ENCODE assay signal across 8 cellular contexts in genomic region chr5:73497537-73498056, GRCh38. TPM values are rescaled to one million over a fixed set of nuclear protein-coding genes. Genes with fewer than 3 reads are reported as not detected.
DNase-seq lines count a peak whose midpoint lies in the region; ATAC-seq and TF ChIP-seq lines count a peak whose summit lies in the region.

No MANE protein-coding gene starts in this region.

- H3K27ac ChIP-seq in colonic mucosa = peak overlapping the region; percentile 75

- no peaks in the 10 kb centered on the region for H3K9me3 ChIP-seq in colonic mucosa

- CTCF ChIA-PET in HEK293T (lab: Yijun Ruan, JAX) = no interaction called here

- H3K4me1 ChIP-seq in colonic mucosa = peaks cover 11% of the 10 kb centered on the region

- peaks cover 0 to 35% (median 14%) of the 10 kb centered on the region in 3 donors for H3K36me3 Mint-ChIP-seq in naive thymus-derived CD8-positive, alpha-beta T cell

- H3K27me3 Mint-ChIP-seq in naive thymus-derived CD8-positive, alpha-beta T cell = peaks cover 8 to 20% (median 11%) of the 10 kb centered on the region in 5 donors

- H3K9ac ChIP-seq in colonic mucosa (ENCODE audit: low read depth in 2 of 2, low read length in 2 of 2) = peak overlapping the region; percentile 46 to 93

- POLR2A ChIA-PET in naive thymus-derived CD8-positive, alpha-beta T cell (lab: Charles Lee) = interaction anchor here (0.6 to 4.5 kb wide), 5 partner anchors 10 to 67 kb away, joined by 3 to 36 read pairs (median 4); partner anchors contain the start of genes ANKRA2 and UTP15
- POLR2A ChIA-PET in HEK293T (lab: Yijun Ruan, JAX) = interaction anchor here (0.6 to 3.6 kb wide), 9 partner anchors 10 to 282 kb away, joined by 3 to 14 read pairs (median 7); partner anchors contain the start of genes ANKRA2, FOXD1 and UTP15

- H3K4me3 ChIP-seq in NB4 (ENCODE audit: low read depth, low read length) (peak overlapping the region; percentile 96), colonic mucosa (peak overlapping the region; percentile 87)

- no peaks in the 10 kb centered on the region for H3K9me3 Mint-ChIP-seq in naive thymus-derived CD8-positive, alpha-beta T cell

- H3K4me3 Mint-ChIP-seq in naive thymus-derived CD8-positive, alpha-beta T cell = peak overlapping the region; percentile 92 to 100 (median 98)

- peaks cover 4% of the 10 kb centered on the region for H3K36me3 ChIP-seq in colonic mucosa

- ATAC-seq in naive thymus-derived CD8-positive, alpha-beta T cell = no peak

- H3K4me1 Mint-ChIP-seq in naive thymus-derived CD8-positive, alpha-beta T cell = peaks cover 22 to 49% (median 45%) of the 10 kb centered on the region in 4 donors

- H3K27me3 ChIP-seq in colonic mucosa = no peaks in the 10 kb centered on the region

- TF ChIP-seq POLR2A in NB4 (IDR thresholded peaks at IDR 0.05; ENCODE audit: extremely low read depth, insufficient read length) = no peak

- TF ChIP-seq CTCF in NB4 (IDR thresholded peaks at IDR 0.05; ENCODE audit: low read depth, low read length) (no peak), colonic mucosa (IDR thresholded peaks at IDR 0.05) (no peak)

- DNase-seq in COR-L47 (lab: John Stamatoyannopoulos, UW) (peak; percentile 5), NB4 (ENCODE audit: low read depth) (peak; percentile 15), colonic mucosa (no peak), HEK293T (ENCODE audit: extremely low spot score) (no peak), NCI-H345 (lab: John Stamatoyannopoulos, UW) (no peak), head of caudate nucleus (no peak)
- no peak for DNase-seq in naive thymus-derived CD8-positive, alpha-beta T cell
- no peak for DNase-seq in activated CD4-positive, alpha-beta T cell treated with anti-CD3 and anti-CD28 coated beads, Interleukin-2, amount 50 U/mL, for 48 hours

- intact Hi-C loops in colonic mucosa (cut with DNase I) = no loop called here
- intact Hi-C loops in head of caudate nucleus (cut with DNase I) = no loop called here

- peak overlapping the region; percentile 98 to 100 (median 99) for H3K27ac Mint-ChIP-seq in naive thymus-derived CD8-positive, alpha-beta T cell

TF ChIP-seq in HEK293T, 16 proteins besides CTCF, POLR2A, EP300 and RAD21:
- TF ChIP-seq FOXK2 (IDR thresholded peaks at IDR 0.05) = no peak
- no peak for TF ChIP-seq NFRKB (IDR thresholded peaks at IDR 0.05)
- no peak for TF ChIP-seq ELF4 (IDR thresholded peaks at IDR 0.05)
- no peak for TF ChIP-seq ARNT (IDR thresholded peaks at IDR 0.05)
- TF ChIP-seq L3MBTL2 (conservative IDR thresholded peaks at IDR 0.05) = no peak
- TF ChIP-seq SP1 (IDR thresholded peaks at IDR 0.05) = no peak
- TF ChIP-seq BHLHE40 (IDR thresholded peaks at IDR 0.05; ENCODE audit: borderline replicate concordance) = no peak

RNA-seq across cellular contexts. Expression of gene BTF3, which starts 0.6 kb away (rescaled TPM):
- 100 to 1,000 TPM; 527 to 610 TPM for total RNA-seq in colonic mucosa
- 100 to 1,000 TPM; 697 to 751 TPM for total RNA-seq in naive thymus-derived CD8-positive, alpha-beta T cell
- 100 to 1,000 TPM; 812 to 913 (median 878) TPM for polyA plus RNA-seq in naive thymus-derived CD8-positive, alpha-beta T cell

RNA-seq across cellular contexts. Expression of gene FOXD1, which starts 49.0 kb away (rescaled TPM):
- under 1 TPM; 0.17 to 0.24 TPM for total RNA-seq in colonic mucosa
- total RNA-seq in naive thymus-derived CD8-positive, alpha-beta T cell = not detected
- polyA plus RNA-seq in naive thymus-derived CD8-positive, alpha-beta T cell = not detected

Comparison
In these comparisons a context has a peak if more than half of its experiments do, and no peak if none do; other contexts are left out.
1. DNase-seq: peak in COR-L47 (single experiment) and NB4 (single experiment); none in colonic mucosa (single experiment), naive thymus-derived CD8-positive, alpha-beta T cell (0 of 10), HEK293T (single experiment), NCI-H345 (single experiment), activated CD4-positive, alpha-beta T cell treated with anti-CD3 and anti-CD28 coated beads, Interleukin-2, amount 50 U/mL, for 48 hours (0 of 2) and head of caudate nucleus (0 of 42).